In the genomic region with DNA sequence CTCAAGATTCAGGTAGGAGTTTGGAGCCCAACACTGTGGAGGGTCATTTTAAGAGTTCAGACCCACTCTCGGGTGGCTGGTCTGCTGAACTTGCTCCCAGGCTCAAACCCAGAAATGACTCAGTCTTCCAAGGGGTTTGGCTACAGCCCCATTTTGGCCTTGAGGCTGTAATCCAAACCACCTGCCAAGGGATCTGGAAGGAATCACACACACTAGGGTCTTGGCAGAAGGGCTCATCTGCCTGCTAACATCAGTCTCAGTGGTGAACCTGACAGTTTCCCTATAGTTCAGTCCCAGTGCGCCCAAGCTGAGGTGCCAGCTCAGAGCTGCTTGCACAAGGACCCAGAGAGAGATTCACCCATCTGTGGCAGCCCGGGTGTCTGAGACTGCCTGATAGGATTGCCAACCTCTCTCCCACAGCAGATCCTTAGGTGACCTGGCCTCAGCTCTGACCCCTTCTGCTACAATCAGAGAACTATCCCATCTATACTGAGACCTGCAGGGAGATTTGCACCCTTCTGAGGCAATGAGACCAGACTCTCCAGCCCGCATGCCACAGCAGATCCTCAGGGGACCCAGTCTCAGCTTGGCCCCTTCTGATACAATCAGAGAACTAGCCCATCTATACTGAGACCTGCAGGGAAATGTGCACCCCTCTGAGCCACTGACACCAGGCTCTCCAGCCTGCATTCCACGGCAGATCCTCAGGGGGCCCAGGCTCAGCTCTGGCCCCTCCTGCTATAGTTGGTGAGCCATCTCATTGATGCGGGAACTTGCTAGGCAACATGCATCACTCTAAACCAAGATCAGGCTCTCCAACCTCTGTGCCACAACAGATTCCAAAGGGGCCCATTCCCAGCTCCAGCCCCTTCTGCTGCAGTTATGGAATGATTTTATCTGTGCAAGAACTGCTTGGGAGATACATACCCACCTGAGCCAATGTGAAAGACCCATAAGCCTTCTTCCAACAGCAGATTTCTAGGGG, we compare ENCODE assay signal across 20 cellular contexts. TPM values are rescaled to one million over a fixed set of nuclear protein-coding genes. Genes with fewer than 3 reads are reported as not detected.
DNase-seq lines count a peak whose midpoint lies in the region; ATAC-seq and TF ChIP-seq lines count a peak whose summit lies in the region.
"Had no signal": no experiment of that assay in that cellular context is flagged by ENCODE, and none has a peak within 500 bp of the region (broad histone marks: within the 10 kb centered on the region; RNA-seq: fewer than 3 reads in every experiment).

No MANE protein-coding gene starts in this region.

- H3K4me3 ChIP-seq in heart left ventricle (no peak overlapping the region), esophagus muscularis mucosa (no peak overlapping the region)
- H3K4me3 ChIP-seq: coronary artery, suprapubic skin had no signal

- H3K9me3 ChIP-seq in heart left ventricle (peaks cover 0 to 23% (median 6%) of the 10 kb centered on the region in 12 donors), esophagus muscularis mucosa (peaks cover 0 to 9% (median 5%) of the 10 kb centered on the region in 4 donors)
- H3K9me3 ChIP-seq: suprapubic skin had no signal

- H3K27ac ChIP-seq in heart left ventricle (peak overlapping the region in 2 of 12 donors; percentile 13 to 14), esophagus muscularis mucosa (replicated peaks in 1 of 4) (peak overlapping the region in 3 of 4 donors; percentile 1 to 52 (median 41))
- H3K27ac ChIP-seq: epithelial cell of prostate, suprapubic skin had no signal

- no peak for TF ChIP-seq EP300 in esophagus muscularis mucosa (IDR thresholded peaks at IDR 0.05)

- H3K4me1 ChIP-seq in heart left ventricle (peaks cover 0 to 5% (median 0%) of the 10 kb centered on the region in 12 donors), esophagus muscularis mucosa (peaks cover 5 to 19% (median 17%) of the 10 kb centered on the region in 4 donors)

- no peak for TF ChIP-seq POLR2A in heart left ventricle (IDR thresholded peaks at IDR 0.05)
- no peak for TF ChIP-seq POLR2A in esophagus muscularis mucosa (IDR thresholded peaks at IDR 0.05; ENCODE audit: low read depth)

- intact Hi-C loops in heart left ventricle (cut with DNase I): no loop called here
- intact Hi-C loops in cardiac septum (cut with DNase I): no loop called here
- intact Hi-C loops in esophagus muscularis mucosa (cut with DNase I): no loop called here

- WGBS in heart left ventricle, 4 donors: 56 to 82% (median 64%) methylated on average over 4 to 6 of the region's 6 CpGs
- whole genome bisulfite sequencing in esophagus muscularis mucosa: 64% methylated on average over 3 of the region's 6 CpGs

- ATAC-seq in heart left ventricle: peak in 3 of 4 donors; percentile 24 to 81 (median 76)
- no peak for ATAC-seq in GM18870 (IDR thresholded peaks at IDR 0.05; ENCODE audit: unreplicated experiment)
- ATAC-seq: activated CD8-positive, alpha-beta T cell treated with anti-CD3 and anti-CD28 coated beads, Interleukin-2, amount 10 ng/mL, durations not matched to agents 7 days and 5 days; HCT116; natural killer cell; Panc1 had no signal

- H3K27me3 ChIP-seq in heart left ventricle (no peaks in the 10 kb centered on the region), esophagus muscularis mucosa (no peaks in the 10 kb centered on the region)
- H3K27me3 ChIP-seq: suprapubic skin had no signal

- DNase-seq in heart left ventricle (peak in 1 of 5 donors; percentile 38), cardiac septum (ENCODE audit: low spot score) (no peak), esophagus muscularis mucosa (ENCODE audit: extremely low spot score) (peak; percentile 87), medulla oblongata (ENCODE audit: extremely low spot score) (peak; percentile 40), germinal center (ENCODE audit: low spot score) (no peak), T-helper 1 cell (no peak)
- DNase-seq in stimulated activated CD8-positive, alpha-beta memory T cell treated with anti-CD3 and anti-CD28 coated beads, Interleukin-4, amount 100 ng/mL, for 48 hours: no peak
- DNase-seq: activated CD8-positive, alpha-beta T cell treated with anti-CD3 and anti-CD28 coated beads, Interleukin-2, amount 10 ng/mL, durations not matched to agents 7 days and 5 days; amygdala; natural killer cell; NCI-H1092 treated with DMSO at 0.1 percent for 48 hours; NCI-H82; SW 1271 had no signal

- TF ChIP-seq CTCF in heart left ventricle (IDR thresholded peaks at IDR 0.05) (no peak), esophagus muscularis mucosa (IDR thresholded peaks at IDR 0.05) (no peak)

- H3K36me3 ChIP-seq in heart left ventricle: no peaks in the 10 kb centered on the region
- H3K36me3 ChIP-seq in esophagus muscularis mucosa: no peaks in the 10 kb centered on the region
- H3K36me3 ChIP-seq: suprapubic skin had no signal

RNA-seq across cellular contexts. Expression of a gene that starts 48.2 kb away (rescaled TPM):
- 10 to 100 TPM in 8 of 9 donors, 1 to 10 TPM in 1; 7.9 to 51.7 (median 15.9) TPM for total RNA-seq in heart left ventricle
- 10 to 100 TPM in 1 of 2 donors, 1 to 10 TPM in 1; 1.9 to 19.8 TPM for polyA plus RNA-seq in heart left ventricle
- total RNA-seq in cardiac septum: 28.8 TPM
- 10 to 100 TPM; 25.7 to 36.4 (median 28.8) TPM for total RNA-seq in esophagus muscularis mucosa
- total RNA-seq: activated CD8-positive, alpha-beta T cell treated with anti-CD3 and anti-CD28 coated beads, Interleukin-2, amount 10 ng/mL, durations not matched to agents 7 days and 5 days; activated T-helper 2 cell treated with anti-CD3 and anti-CD28 coated beads, Interferon-gamma antibody, Interleukin-2, Interleukin-4, amounts not matched to agents 10 μg/mL and 5 μg/mL and 100 μg/mL, durations not matched to agents 14 hours and 24 hours and 36 hours; natural killer cell had no signal

Comparison
In these comparisons a context has a peak if more than half of its experiments do, and no peak if none do; other contexts are left out.
1. DNase-seq: peak in esophagus muscularis mucosa (single experiment) and medulla oblongata (single experiment); none in cardiac septum (single experiment), stimulated activated CD8-positive, alpha-beta memory T cell treated with anti-CD3 and anti-CD28 coated beads, Interleukin-4, amount 100 ng/mL, for 48 hours (single experiment), germinal center (single experiment) and T-helper 1 cell (0 of 5).